Comparison of ENCODE assay signal across 23 cellular contexts in the genomic region with DNA sequence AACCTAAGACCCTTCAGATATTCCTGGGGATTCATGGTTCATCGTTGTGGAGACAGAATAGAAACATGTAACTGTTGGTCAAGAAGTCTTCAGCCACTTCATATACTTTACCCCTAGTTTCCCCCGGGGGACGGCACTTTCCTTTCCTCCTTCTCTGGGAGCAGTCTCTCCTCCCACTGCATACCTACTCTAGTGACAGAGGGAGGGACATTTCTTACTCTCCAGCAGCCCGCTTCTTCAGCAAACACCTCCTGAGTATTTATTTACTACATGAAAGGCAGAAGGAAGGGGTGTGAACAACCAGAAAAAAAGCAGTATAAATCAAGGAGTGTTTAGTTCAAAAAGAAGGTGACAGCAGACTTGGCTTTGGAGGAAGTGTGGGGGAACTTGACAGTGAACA.
"Had no signal": no experiment of that assay in that cellular context is flagged by ENCODE, and none has a peak within 500 bp of the region (broad histone marks: within the 10 kb centered on the region; RNA-seq: fewer than 3 reads in every experiment).

No MANE protein-coding gene starts in this region.

- H3K36me3 ChIP-seq: colonic mucosa, neutrophil, right lobe of liver, tibial nerve, upper lobe of right lung, vagina had no signal

- ATAC-seq: left ventricle myocardium superior; naive thymus-derived CD4-positive, alpha-beta T cell; psoas muscle; right lobe of liver; stimulated activated effector memory CD8-positive, alpha-beta T cell treated with anti-CD3 and anti-CD28 coated beads, Interleukin-12 subunit alpha, Interleukin-12 subunit beta, amount 100 ng/mL, for 72 hours; upper lobe of right lung had no signal

- H3K4me1 ChIP-seq: colonic mucosa, psoas muscle, right lobe of liver, testis, tibial nerve, upper lobe of right lung, vagina had no signal

- H3K4me3 ChIP-seq: colonic mucosa, lung, psoas muscle, right lobe of liver, testis, tibial nerve, upper lobe of right lung, vagina had no signal

- H3K9me3 ChIP-seq: colonic mucosa, neutrophil, psoas muscle, right lobe of liver, testis, tibial nerve, upper lobe of right lung, vagina had no signal

- H3K27ac ChIP-seq: colonic mucosa, neutrophil, psoas muscle, right lobe of liver, testis, tibial nerve, upper lobe of right lung, vagina had no signal

- H3K27me3 ChIP-seq: colonic mucosa, neutrophil, right lobe of liver, testis, upper lobe of right lung, vagina had no signal

- FAIRE-seq: endothelial cell of umbilical vein had no signal

- DNase-seq: colonic mucosa; dermis blood vessel endothelial cell; erythroblast; foreskin melanocyte; head of caudate nucleus; hippocampal formation; islet precursor cell; left ventricle myocardium superior; mesenchymal stem cell; naive thymus-derived CD4-positive, alpha-beta T cell; psoas muscle; retina; right lobe of liver; stimulated activated CD4-positive, alpha-beta T cell treated with anti-CD3 and anti-CD28 coated beads, Interleukin-4, amount 100 ng/mL, for 1 hour; stimulated activated CD8-positive, alpha-beta memory T cell treated with anti-CD3 and anti-CD28 coated beads, Interleukin-4, amount 100 ng/mL, for 48 hours; testis; upper lobe of right lung had no signal
